In the genomic region with DNA sequence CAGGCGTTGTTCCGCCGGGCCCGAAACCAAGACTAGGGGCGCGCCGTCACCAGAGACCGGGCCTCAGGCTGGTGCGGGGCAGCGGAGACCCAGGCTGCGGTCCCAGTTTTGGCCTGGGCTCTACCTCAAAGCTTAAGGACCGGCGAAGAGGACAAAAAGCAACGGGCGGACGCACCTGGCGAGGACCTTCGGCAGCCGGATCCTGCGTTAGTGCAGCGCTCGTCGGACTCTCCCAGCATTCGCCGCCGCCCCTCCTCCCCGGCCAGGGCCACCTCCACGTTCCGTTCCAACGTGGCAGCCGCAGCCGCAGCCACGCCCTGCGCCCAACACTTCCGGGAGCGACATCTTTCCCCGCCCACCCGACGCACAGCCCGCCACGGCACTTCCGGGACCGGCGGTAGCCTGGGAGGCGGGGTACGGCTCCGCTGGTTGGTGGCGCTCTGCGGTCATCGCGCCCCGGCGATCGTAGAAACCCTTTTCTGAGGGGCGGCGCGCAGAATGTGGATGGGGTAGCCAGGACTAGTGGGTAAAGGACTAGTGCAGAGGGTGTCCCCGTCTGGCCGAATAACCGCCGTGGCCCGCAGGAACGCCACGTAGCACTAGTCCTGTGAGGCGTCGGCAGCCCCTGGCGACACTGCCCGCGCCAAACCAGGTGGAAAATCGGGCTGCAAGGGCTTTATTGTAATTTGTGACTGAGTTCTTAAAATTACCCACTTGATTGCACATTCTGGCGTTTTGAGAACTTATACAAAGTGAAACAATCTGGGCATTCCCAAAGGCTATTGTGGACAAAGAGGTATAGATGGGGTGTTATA, we compare ENCODE assay signal across 8 cellular contexts. TPM values are rescaled to one million over a fixed set of nuclear protein-coding genes. Genes with fewer than 3 reads are reported as not detected.
DNase-seq lines count a peak whose midpoint lies in the region; ATAC-seq and TF ChIP-seq lines count a peak whose summit lies in the region.

A gene with protein sequence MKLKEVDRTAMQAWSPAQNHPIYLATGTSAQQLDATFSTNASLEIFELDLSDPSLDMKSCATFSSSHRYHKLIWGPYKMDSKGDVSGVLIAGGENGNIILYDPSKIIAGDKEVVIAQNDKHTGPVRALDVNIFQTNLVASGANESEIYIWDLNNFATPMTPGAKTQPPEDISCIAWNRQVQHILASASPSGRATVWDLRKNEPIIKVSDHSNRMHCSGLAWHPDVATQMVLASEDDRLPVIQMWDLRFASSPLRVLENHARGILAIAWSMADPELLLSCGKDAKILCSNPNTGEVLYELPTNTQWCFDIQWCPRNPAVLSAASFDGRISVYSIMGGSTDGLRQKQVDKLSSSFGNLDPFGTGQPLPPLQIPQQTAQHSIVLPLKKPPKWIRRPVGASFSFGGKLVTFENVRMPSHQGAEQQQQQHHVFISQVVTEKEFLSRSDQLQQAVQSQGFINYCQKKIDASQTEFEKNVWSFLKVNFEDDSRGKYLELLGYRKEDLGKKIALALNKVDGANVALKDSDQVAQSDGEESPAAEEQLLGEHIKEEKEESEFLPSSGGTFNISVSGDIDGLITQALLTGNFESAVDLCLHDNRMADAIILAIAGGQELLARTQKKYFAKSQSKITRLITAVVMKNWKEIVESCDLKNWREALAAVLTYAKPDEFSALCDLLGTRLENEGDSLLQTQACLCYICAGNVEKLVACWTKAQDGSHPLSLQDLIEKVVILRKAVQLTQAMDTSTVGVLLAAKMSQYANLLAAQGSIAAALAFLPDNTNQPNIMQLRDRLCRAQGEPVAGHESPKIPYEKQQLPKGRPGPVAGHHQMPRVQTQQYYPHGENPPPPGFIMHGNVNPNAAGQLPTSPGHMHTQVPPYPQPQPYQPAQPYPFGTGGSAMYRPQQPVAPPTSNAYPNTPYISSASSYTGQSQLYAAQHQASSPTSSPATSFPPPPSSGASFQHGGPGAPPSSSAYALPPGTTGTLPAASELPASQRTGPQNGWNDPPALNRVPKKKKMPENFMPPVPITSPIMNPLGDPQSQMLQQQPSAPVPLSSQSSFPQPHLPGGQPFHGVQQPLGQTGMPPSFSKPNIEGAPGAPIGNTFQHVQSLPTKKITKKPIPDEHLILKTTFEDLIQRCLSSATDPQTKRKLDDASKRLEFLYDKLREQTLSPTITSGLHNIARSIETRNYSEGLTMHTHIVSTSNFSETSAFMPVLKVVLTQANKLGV (minus strand): TSS at position 241 of the 815 bp plus-strand sequence. CDS start 9,217 bp downstream, outside the sequence.

- H3K36me3 Mint-ChIP-seq in activated T-helper 2 cell treated with anti-CD3 and anti-CD28 coated beads, Interferon-gamma antibody, Interleukin-2, Interleukin-4, amounts not matched to agents 10 μg/mL and 5 μg/mL and 100 μg/mL, durations not matched to agents 14 hours and 24 hours and 36 hours (ENCODE audit: low read depth) = peaks cover 52% of the 10 kb centered on the region
- H3K36me3 Mint-ChIP-seq in natural killer cell = peaks cover 10% of the 10 kb centered on the region

- TF ChIP-seq CTCF in LNCaP clone FGC (IDR thresholded peaks at IDR 0.05; ENCODE audit: control insufficient read depth, extremely low read depth, insufficient read depth) = peak; percentile 1; the same call in 1 of the 2 replicates
- TF ChIP-seq CTCF in RWPE1 (conservative IDR thresholded peaks at IDR 0.05; ENCODE audit: low read depth) = no peak
- TF ChIP-seq CTCF in fibroblast of mammary gland (conservative IDR thresholded peaks at IDR 0.05; ENCODE audit: control insufficient read depth, insufficient read depth, low read depth, low read length) = no peak
- TF ChIP-seq CTCF in natural killer cell (IDR thresholded peaks at IDR 0.05) = no peak

- no peaks in the 10 kb centered on the region for H3K27me3 Mint-ChIP-seq in activated T-helper 2 cell treated with anti-CD3 and anti-CD28 coated beads, Interferon-gamma antibody, Interleukin-2, Interleukin-4, amounts not matched to agents 10 μg/mL and 5 μg/mL and 100 μg/mL, durations not matched to agents 14 hours and 24 hours and 36 hours (ENCODE audit: low read depth)
- H3K27me3 Mint-ChIP-seq in natural killer cell (ENCODE audit: low read depth in 2 of 2) = no peaks in the 10 kb centered on the region

- H3K4me1 Mint-ChIP-seq in activated T-helper 2 cell treated with anti-CD3 and anti-CD28 coated beads, Interferon-gamma antibody, Interleukin-2, Interleukin-4, amounts not matched to agents 10 μg/mL and 5 μg/mL and 100 μg/mL, durations not matched to agents 14 hours and 24 hours and 36 hours (ENCODE audit: low read depth) = peaks cover 43% of the 10 kb centered on the region
- H3K4me1 Mint-ChIP-seq in natural killer cell = peaks cover 19 to 33% of the 10 kb centered on the region in 2 donors

- H3K27ac ChIP-seq in RWPE1 = peak within 1 kb of the TSS; percentile 98

- intact Hi-C loops in activated T-helper 2 cell treated with anti-CD3 and anti-CD28 coated beads, Interferon-gamma antibody, Interleukin-2, Interleukin-4, amounts not matched to agents 10 μg/mL and 5 μg/mL and 100 μg/mL, durations not matched to agents 14 hours and 24 hours and 36 hours (cut with micrococcal nuclease) = loop anchor here (1.0 to 5.0 kb wide), 5 partner anchors 9 to 517 kb away; a partner anchor contains a TSS
- intact Hi-C loops in natural killer cell (cut with micrococcal nuclease) = loop anchor here (1.0 to 5.0 kb wide), 6 partner anchors 9 to 564 kb away; a partner anchor contains a TSS

- POLR2A ChIA-PET in RWPE1 (lab: Yijun Ruan, JAX; ENCODE audit: low non-redundant PET) = no interaction called here

- CTCF ChIA-PET in RWPE1 (lab: Yijun Ruan, JAX) = no interaction called here

- H3K4me3 Mint-ChIP-seq in activated T-helper 2 cell treated with anti-CD3 and anti-CD28 coated beads, Interferon-gamma antibody, Interleukin-2, Interleukin-4, amounts not matched to agents 10 μg/mL and 5 μg/mL and 100 μg/mL, durations not matched to agents 14 hours and 24 hours and 36 hours (ENCODE audit: low read depth) = peak within 1 kb of the TSS; percentile 89
- H3K4me3 Mint-ChIP-seq in natural killer cell = peak within 1 kb of the TSS; percentile 96

- DNase-seq in EH (ENCODE audit: low read depth) (peak; percentile 97), H4 (ENCODE audit: low spot score) (peak; percentile 94), LNCaP clone FGC (ENCODE audit: low read depth) (peak; percentile 79), RWPE1 (ENCODE audit: low spot score) (peak; percentile 86), fibroblast of mammary gland (ENCODE audit: low read depth) (peak; percentile 89), natural killer cell (peak; percentile 96)
- peak; percentile 96 for DNase-seq in activated T-helper 2 cell treated with anti-CD3 and anti-CD28 coated beads, Interferon-gamma antibody, Interleukin-2, Interleukin-4, amounts not matched to agents 10 μg/mL and 5 μg/mL and 100 μg/mL, durations not matched to agents 14 hours and 24 hours and 36 hours (ENCODE audit: low spot score)
- DNase-seq in stimulated activated naive CD4-positive, alpha-beta T cell treated with Interleukin-2 at 50 U/mL for 16 hours (lab: John Stamatoyannopoulos, UW) = peak; percentile 98

- no peaks in the 10 kb centered on the region for H3K9me3 Mint-ChIP-seq in activated T-helper 2 cell treated with anti-CD3 and anti-CD28 coated beads, Interferon-gamma antibody, Interleukin-2, Interleukin-4, amounts not matched to agents 10 μg/mL and 5 μg/mL and 100 μg/mL, durations not matched to agents 14 hours and 24 hours and 36 hours
- no peaks in the 10 kb centered on the region for H3K9me3 Mint-ChIP-seq in natural killer cell

- peak within 1 kb of the TSS; percentile 94 for H3K4me3 ChIP-seq in LNCaP clone FGC (ENCODE audit: low read depth, low read length)
- H3K4me3 ChIP-seq in fibroblast of mammary gland (ENCODE audit: control insufficient read depth, low read depth, low read length) = peak within 1 kb of the TSS; percentile 83

- peak within 1 kb of the TSS; percentile 91 for H3K27ac Mint-ChIP-seq in activated T-helper 2 cell treated with anti-CD3 and anti-CD28 coated beads, Interferon-gamma antibody, Interleukin-2, Interleukin-4, amounts not matched to agents 10 μg/mL and 5 μg/mL and 100 μg/mL, durations not matched to agents 14 hours and 24 hours and 36 hours
- peak within 1 kb of the TSS; percentile 97 to 99 for H3K27ac Mint-ChIP-seq in natural killer cell

- ATAC-seq in natural killer cell = peak; percentile 92 to 98 (median 93)

RNA-seq across cellular contexts. Expression of the gene that starts here (rescaled TPM):
- total RNA-seq in H4 (2014; rRNA removed; shearing (Covaris generic)) = 132 and 136 TPM in 2 replicates
- 138 and 142 TPM in 2 replicates for total RNA-seq in activated T-helper 2 cell treated with anti-CD3 and anti-CD28 coated beads, Interferon-gamma antibody, Interleukin-2, Interleukin-4, amounts not matched to agents 10 μg/mL and 5 μg/mL and 100 μg/mL, durations not matched to agents 14 hours and 24 hours and 36 hours
- 100 to 1,000 TPM; 176 to 183 (median 177) TPM for total RNA-seq in natural killer cell

Comparison
In these comparisons a context has a peak if more than half of its experiments do, and no peak if none do; other contexts are left out.
1. Peak in every context shown above with its lines: DNase-seq, ATAC-seq, H3K4me3 ChIP-seq and H3K27ac ChIP-seq.